ENCODE assay signal across 1 cellular context in the genomic region with DNA sequence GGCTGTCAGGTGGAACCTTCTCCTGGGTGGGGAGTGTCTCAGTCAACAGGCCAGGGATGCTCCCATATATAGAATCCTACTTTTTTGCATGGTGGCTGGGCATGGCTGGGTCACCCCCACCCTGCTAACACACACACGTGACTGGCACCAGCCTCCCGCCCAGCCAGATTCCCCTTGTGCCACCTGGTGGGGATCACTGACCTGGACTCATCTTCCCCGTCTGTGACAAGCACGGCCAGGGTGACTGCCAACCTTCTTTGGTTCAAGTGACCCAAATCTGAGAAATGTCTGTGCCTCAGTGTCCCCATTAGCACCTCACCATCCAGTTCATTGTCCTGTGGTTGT.
TF ChIP-seq lines count a peak whose summit lies in the region.

No MANE protein-coding gene starts in this region.

TF ChIP-seq in HepG2, 621 proteins besides CTCF, POLR2A, EP300 and RAD21:
- no peak for TF ChIP-seq ZNF20 (CRISPR knock-in tag; IDR thresholded peaks at IDR 0.05)
- 0 out of 2 replicates have a peak, but pooled peaks have one; percentile 33 for TF ChIP-seq ZBTB7A (CRISPR knock-in tag; IDR thresholded peaks at IDR 0.05)
- TF ChIP-seq, protein P1, sequence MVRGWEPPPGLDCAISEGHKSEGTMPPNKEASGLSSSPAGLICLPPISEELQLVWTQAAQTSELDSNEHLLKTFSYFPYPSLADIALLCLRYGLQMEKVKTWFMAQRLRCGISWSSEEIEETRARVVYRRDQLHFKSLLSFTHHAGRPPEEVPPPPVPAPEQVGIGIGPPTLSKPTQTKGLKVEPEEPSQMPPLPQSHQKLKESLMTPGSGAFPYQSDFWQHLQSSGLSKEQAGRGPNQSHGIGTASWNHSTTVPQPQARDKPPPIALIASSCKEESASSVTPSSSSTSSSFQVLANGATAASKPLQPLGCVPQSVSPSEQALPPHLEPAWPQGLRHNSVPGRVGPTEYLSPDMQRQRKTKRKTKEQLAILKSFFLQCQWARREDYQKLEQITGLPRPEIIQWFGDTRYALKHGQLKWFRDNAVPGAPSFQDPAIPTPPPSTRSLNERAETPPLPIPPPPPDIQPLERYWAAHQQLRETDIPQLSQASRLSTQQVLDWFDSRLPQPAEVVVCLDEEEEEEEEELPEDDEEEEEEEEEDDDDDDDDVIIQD (CRISPR knock-in tag; IDR thresholded peaks at IDR 0.05; ENCODE audit: low read depth), result no peak
- no peak for TF ChIP-seq ZNF335 (CRISPR knock-in tag; IDR thresholded peaks at IDR 0.05)
- TF ChIP-seq IRX3 (CRISPR knock-in tag; IDR thresholded peaks at IDR 0.05; ENCODE audit: borderline replicate concordance, low read depth), result no peak
- no peak for TF ChIP-seq ERF (CRISPR knock-in tag; IDR thresholded peaks at IDR 0.05)
- TF ChIP-seq ZFP91 (CRISPR knock-in tag; IDR thresholded peaks at IDR 0.05; ENCODE audit: borderline replicate concordance), result 0 out of 2 replicates have a peak, but pooled peaks have one; percentile 10
- peak; percentile 75; the same call in 1 of the 2 replicates for TF ChIP-seq HNRNPL (IDR thresholded peaks at IDR 0.05; ENCODE audit: low read depth, low read length)
- 0 out of 2 replicates have a peak, but pooled peaks have one; percentile 19 for TF ChIP-seq PRDM15 (CRISPR knock-in tag; IDR thresholded peaks at IDR 0.05)
- TF ChIP-seq KDM6A (CRISPR knock-in tag; IDR thresholded peaks at IDR 0.05; ENCODE audit: low read depth), result no peak
- TF ChIP-seq MYC (CRISPR knock-in tag; IDR thresholded peaks at IDR 0.05; ENCODE audit: borderline replicate concordance), result 0 out of 2 replicates have a peak, but pooled peaks have one; percentile 4
- TF ChIP-seq, protein P2, sequence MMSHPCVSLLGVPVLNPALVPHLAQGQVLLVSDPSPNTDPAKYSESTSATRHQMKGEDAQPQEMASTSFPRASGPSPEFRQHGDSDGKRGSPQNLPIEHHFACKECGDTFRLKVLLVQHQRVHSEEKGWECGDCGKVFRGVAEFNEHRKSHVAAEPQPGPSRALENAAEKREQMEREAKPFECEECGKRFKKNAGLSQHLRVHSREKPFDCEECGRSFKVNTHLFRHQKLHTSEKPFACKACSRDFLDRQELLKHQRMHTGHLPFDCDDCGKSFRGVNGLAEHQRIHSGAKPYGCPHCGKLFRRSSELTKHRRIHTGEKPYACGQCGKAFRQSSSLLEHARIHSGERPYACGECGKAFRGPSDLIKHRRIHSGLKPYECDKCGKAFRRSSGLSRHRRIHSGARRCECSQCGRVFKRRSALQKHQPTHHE (CRISPR knock-in tag; IDR thresholded peaks at IDR 0.05; ENCODE audit: borderline replicate concordance), result no peak
- no peak for TF ChIP-seq POLR2AphosphoS2 (IDR thresholded peaks at IDR 0.05; ENCODE audit: low read depth, low read length)
- no peak for TF ChIP-seq ZNF781 (CRISPR knock-in tag; IDR thresholded peaks at IDR 0.05; ENCODE audit: borderline replicate concordance, not compliant biosample characterization)
- no peak for TF ChIP-seq REL (CRISPR knock-in tag; conservative IDR thresholded peaks at IDR 0.05)
- TF ChIP-seq, protein P3, sequence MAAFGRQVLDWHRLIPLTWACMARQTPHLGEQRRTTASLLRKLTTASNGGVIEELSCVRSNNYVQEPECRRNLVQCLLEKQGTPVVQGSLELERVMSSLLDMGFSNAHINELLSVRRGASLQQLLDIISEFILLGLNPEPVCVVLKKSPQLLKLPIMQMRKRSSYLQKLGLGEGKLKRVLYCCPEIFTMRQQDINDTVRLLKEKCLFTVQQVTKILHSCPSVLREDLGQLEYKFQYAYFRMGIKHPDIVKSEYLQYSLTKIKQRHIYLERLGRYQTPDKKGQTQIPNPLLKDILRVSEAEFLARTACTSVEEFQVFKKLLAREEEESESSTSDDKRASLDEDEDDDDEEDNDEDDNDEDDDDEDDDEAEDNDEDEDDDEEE (CRISPR knock-in tag; IDR thresholded peaks at IDR 0.05), result 0 out of 2 replicates have a peak, but pooled peaks have one; percentile 59
- TF ChIP-seq USF2 (IDR thresholded peaks at IDR 0.05; ENCODE audit: low read depth, low read length), result no peak
- peak; percentile 38; the same call in 1 of the 2 replicates for TF ChIP-seq USF2 (CRISPR knock-in tag; IDR thresholded peaks at IDR 0.05; ENCODE audit: borderline replicate concordance)
- TF ChIP-seq, protein P4, sequence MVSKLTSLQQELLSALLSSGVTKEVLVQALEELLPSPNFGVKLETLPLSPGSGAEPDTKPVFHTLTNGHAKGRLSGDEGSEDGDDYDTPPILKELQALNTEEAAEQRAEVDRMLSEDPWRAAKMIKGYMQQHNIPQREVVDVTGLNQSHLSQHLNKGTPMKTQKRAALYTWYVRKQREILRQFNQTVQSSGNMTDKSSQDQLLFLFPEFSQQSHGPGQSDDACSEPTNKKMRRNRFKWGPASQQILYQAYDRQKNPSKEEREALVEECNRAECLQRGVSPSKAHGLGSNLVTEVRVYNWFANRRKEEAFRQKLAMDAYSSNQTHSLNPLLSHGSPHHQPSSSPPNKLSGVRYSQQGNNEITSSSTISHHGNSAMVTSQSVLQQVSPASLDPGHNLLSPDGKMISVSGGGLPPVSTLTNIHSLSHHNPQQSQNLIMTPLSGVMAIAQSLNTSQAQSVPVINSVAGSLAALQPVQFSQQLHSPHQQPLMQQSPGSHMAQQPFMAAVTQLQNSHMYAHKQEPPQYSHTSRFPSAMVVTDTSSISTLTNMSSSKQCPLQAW (CRISPR knock-in tag; IDR thresholded peaks at IDR 0.05), result no peak
- peak; percentile 43; the same call in 1 of the 2 replicates for TF ChIP-seq MAX (IDR thresholded peaks at IDR 0.05)
- TF ChIP-seq, protein P5, sequence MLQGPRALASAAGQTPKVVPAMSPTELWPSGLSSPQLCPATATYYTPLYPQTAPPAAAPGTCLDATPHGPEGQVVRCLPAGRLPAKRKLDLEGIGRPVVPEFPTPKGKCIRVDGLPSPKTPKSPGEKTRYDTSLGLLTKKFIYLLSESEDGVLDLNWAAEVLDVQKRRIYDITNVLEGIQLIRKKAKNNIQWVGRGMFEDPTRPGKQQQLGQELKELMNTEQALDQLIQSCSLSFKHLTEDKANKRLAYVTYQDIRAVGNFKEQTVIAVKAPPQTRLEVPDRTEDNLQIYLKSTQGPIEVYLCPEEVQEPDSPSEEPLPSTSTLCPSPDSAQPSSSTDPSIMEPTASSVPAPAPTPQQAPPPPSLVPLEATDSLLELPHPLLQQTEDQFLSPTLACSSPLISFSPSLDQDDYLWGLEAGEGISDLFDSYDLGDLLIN (CRISPR knock-in tag; IDR thresholded peaks at IDR 0.05; ENCODE audit: borderline replicate concordance), result 0 out of 2 replicates have a peak, but pooled peaks have one; percentile 24
- TF ChIP-seq ELF4 (CRISPR knock-in tag; IDR thresholded peaks at IDR 0.05; ENCODE audit: borderline replicate concordance), result no peak
- TF ChIP-seq ZNF350 (CRISPR knock-in tag; IDR thresholded peaks at IDR 0.05; ENCODE audit: borderline replicate concordance, low read depth), result peak; percentile 4; the same call in 1 of the 2 replicates
- no peak for TF ChIP-seq PLSCR1 (CRISPR knock-in tag; IDR thresholded peaks at IDR 0.05; ENCODE audit: borderline replicate concordance)
- TF ChIP-seq ZNF205 (CRISPR knock-in tag; IDR thresholded peaks at IDR 0.05), result no peak
- TF ChIP-seq, protein P6, sequence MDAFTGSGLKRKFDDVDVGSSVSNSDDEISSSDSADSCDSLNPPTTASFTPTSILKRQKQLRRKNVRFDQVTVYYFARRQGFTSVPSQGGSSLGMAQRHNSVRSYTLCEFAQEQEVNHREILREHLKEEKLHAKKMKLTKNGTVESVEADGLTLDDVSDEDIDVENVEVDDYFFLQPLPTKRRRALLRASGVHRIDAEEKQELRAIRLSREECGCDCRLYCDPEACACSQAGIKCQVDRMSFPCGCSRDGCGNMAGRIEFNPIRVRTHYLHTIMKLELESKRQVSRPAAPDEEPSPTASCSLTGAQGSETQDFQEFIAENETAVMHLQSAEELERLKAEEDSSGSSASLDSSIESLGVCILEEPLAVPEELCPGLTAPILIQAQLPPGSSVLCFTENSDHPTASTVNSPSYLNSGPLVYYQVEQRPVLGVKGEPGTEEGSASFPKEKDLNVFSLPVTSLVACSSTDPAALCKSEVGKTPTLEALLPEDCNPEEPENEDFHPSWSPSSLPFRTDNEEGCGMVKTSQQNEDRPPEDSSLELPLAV (CRISPR knock-in tag; conservative IDR thresholded peaks at IDR 0.05; ENCODE audit: low read depth), result no peak
